In genomic region chr1:222979561-222979960, GRCh38 we compare ENCODE assay signal across 24 cellular contexts.
"Had no signal": no experiment of that assay in that cellular context is flagged by ENCODE, and none has a peak within 500 bp of the region (broad histone marks: within the 10 kb centered on the region; RNA-seq: fewer than 3 reads in every experiment).

No MANE protein-coding gene starts in this region.

- H3K4me3 ChIP-seq: cardiac muscle cell, SK-N-MC had no signal

- H3K4me3 Mint-ChIP-seq: activated CD4-positive, alpha-beta memory T cell treated with anti-CD3 and anti-CD28 coated beads for 36 hours; activated CD4-positive, alpha-beta T cell treated with anti-CD3 and anti-CD28 coated beads, Interleukin-2, amount 10 ng/mL, durations not matched to agents 7 days and 5 days; activated naive CD4-positive, alpha-beta T cell treated with anti-CD3 and anti-CD28 coated beads, Interleukin-2, amount 10 ng/mL, durations not matched to agents 7 days and 5 days; activated naive CD8-positive, alpha-beta T cell treated with anti-CD3 and anti-CD28 coated beads for 36 hours; activated T-helper 17 cell treated with anti-CD3 and anti-CD28 coated beads, Interleukin-2, amount 50 U/mL, for 72 hours; T-cell had no signal

- H3K36me3 Mint-ChIP-seq: activated CD4-positive, alpha-beta memory T cell treated with anti-CD3 and anti-CD28 coated beads for 36 hours had no signal

- DNase-seq: activated CD4-positive, alpha-beta memory T cell treated with anti-CD3 and anti-CD28 coated beads for 36 hours; activated CD4-positive, alpha-beta T cell treated with anti-CD3 and anti-CD28 coated beads, Interleukin-2, amount 10 ng/mL, durations not matched to agents 7 days and 5 days; activated CD4-positive, CD25-positive, alpha-beta regulatory T cell; activated gamma-delta T cell treated with Interleukin-2 at 50 U/mL for 16 hours; activated naive CD4-positive, alpha-beta T cell treated with anti-CD3 and anti-CD28 coated beads, Interleukin-2, amount 10 ng/mL, durations not matched to agents 7 days and 5 days; activated naive CD8-positive, alpha-beta T cell treated with anti-CD3 and anti-CD28 coated beads for 36 hours; activated T-cell treated with anti-CD3 and anti-CD28 coated beads for 4 hours; activated T-cell treated with anti-CD3 and anti-CD28 coated beads, Interleukin-2, amount 50 U/mL, for 48 hours; brain microvascular endothelial cell; KBM-7; NCI-H1048; NCI-H146; NCI-H187 treated with DMSO at 0.1 percent for 48 hours; NCI-H2081 treated with DMSO at 0.1 percent for 48 hours; NCI-H446; NCI-H524; PC-3; SIG-M5; T-cell; T-helper 2 cell; T1000 had no signal

- ATAC-seq: activated T-helper 17 cell treated with anti-CD3 and anti-CD28 coated beads, Interleukin-2, amount 50 U/mL, for 72 hours; PC-3; T-cell had no signal

- H3K36me3 ChIP-seq: brain microvascular endothelial cell, cardiac muscle cell had no signal

- H3K9me3 Mint-ChIP-seq: activated CD4-positive, alpha-beta memory T cell treated with anti-CD3 and anti-CD28 coated beads for 36 hours; activated CD4-positive, alpha-beta T cell treated with anti-CD3 and anti-CD28 coated beads, Interleukin-2, amount 10 ng/mL, durations not matched to agents 7 days and 5 days; activated naive CD4-positive, alpha-beta T cell treated with anti-CD3 and anti-CD28 coated beads, Interleukin-2, amount 10 ng/mL, durations not matched to agents 7 days and 5 days; activated naive CD8-positive, alpha-beta T cell treated with anti-CD3 and anti-CD28 coated beads for 36 hours; activated T-helper 17 cell treated with anti-CD3 and anti-CD28 coated beads, Interleukin-2, amount 50 U/mL, for 72 hours; T-cell had no signal

- H3K27me3 Mint-ChIP-seq: activated CD4-positive, alpha-beta memory T cell treated with anti-CD3 and anti-CD28 coated beads for 36 hours; activated CD4-positive, alpha-beta T cell treated with anti-CD3 and anti-CD28 coated beads, Interleukin-2, amount 10 ng/mL, durations not matched to agents 7 days and 5 days; activated naive CD4-positive, alpha-beta T cell treated with anti-CD3 and anti-CD28 coated beads, Interleukin-2, amount 10 ng/mL, durations not matched to agents 7 days and 5 days; activated naive CD8-positive, alpha-beta T cell treated with anti-CD3 and anti-CD28 coated beads for 36 hours; activated T-helper 17 cell treated with anti-CD3 and anti-CD28 coated beads, Interleukin-2, amount 50 U/mL, for 72 hours; T-cell had no signal

- H3K27ac Mint-ChIP-seq: activated CD4-positive, alpha-beta memory T cell treated with anti-CD3 and anti-CD28 coated beads for 36 hours; activated CD4-positive, alpha-beta T cell treated with anti-CD3 and anti-CD28 coated beads, Interleukin-2, amount 10 ng/mL, durations not matched to agents 7 days and 5 days; activated naive CD4-positive, alpha-beta T cell treated with anti-CD3 and anti-CD28 coated beads, Interleukin-2, amount 10 ng/mL, durations not matched to agents 7 days and 5 days; activated naive CD8-positive, alpha-beta T cell treated with anti-CD3 and anti-CD28 coated beads for 36 hours; activated T-helper 17 cell treated with anti-CD3 and anti-CD28 coated beads, Interleukin-2, amount 50 U/mL, for 72 hours; T-cell had no signal

- H3K27ac ChIP-seq: brain microvascular endothelial cell, cardiac muscle cell, SK-N-MC had no signal

- H3K4me1 Mint-ChIP-seq: activated naive CD4-positive, alpha-beta T cell treated with anti-CD3 and anti-CD28 coated beads, Interleukin-2, amount 10 ng/mL, durations not matched to agents 7 days and 5 days; activated naive CD8-positive, alpha-beta T cell treated with anti-CD3 and anti-CD28 coated beads for 36 hours; activated T-helper 17 cell treated with anti-CD3 and anti-CD28 coated beads, Interleukin-2, amount 50 U/mL, for 72 hours; T-cell had no signal

- H3K27me3 ChIP-seq: brain microvascular endothelial cell, cardiac muscle cell had no signal
